ENCODE assay signal across 10 cellular contexts in genomic region chr2:25671622-25672021, GRCh38. TPM values are rescaled to one million over a fixed set of nuclear protein-coding genes. Genes with fewer than 3 reads are reported as not detected.
A peak's percentile ranks its signal among the peaks of the same experiment; 100 is the strongest.
DNase-seq lines count a peak whose midpoint lies in the region; ATAC-seq and TF ChIP-seq lines count a peak whose summit lies in the region.
"Had no signal": no experiment of that assay in that cellular context is flagged by ENCODE, and none has a peak within 500 bp of the region (broad histone marks: within the 10 kb centered on the region; RNA-seq: fewer than 3 reads in every experiment).

No MANE protein-coding gene starts in this region.

- H3K36me3 ChIP-seq in CD8-positive, alpha-beta memory T cell (ENCODE audit: insufficient read depth, low read length) = no peaks in the 10 kb centered on the region
- H3K36me3 ChIP-seq in body of pancreas (replicated peaks in 1 of 2; ENCODE audit: insufficient read depth in 1 of 2, low read depth in 2 of 2) (no peaks in the 10 kb centered on the region), spleen (no peaks in the 10 kb centered on the region)

- H3K4me1 Mint-ChIP-seq in CD8-positive, alpha-beta memory T cell = peaks cover 21 to 37% (median 33%) of the 10 kb centered on the region in 3 donors
- H3K4me1 Mint-ChIP-seq in IgD-negative memory B cell (peaks cover 10 to 13% (median 11%) of the 10 kb centered on the region in 3 donors), nephron (peaks cover 5% of the 10 kb centered on the region)

- no peak for TF ChIP-seq CTCF in body of pancreas (IDR thresholded peaks at IDR 0.05)
- TF ChIP-seq CTCF in nephron (IDR thresholded peaks at IDR 0.05; ENCODE audit: unreplicated experiment in 3 of 3) = no peak
- TF ChIP-seq CTCF in spleen (IDR thresholded peaks at IDR 0.05 in 8 of 11, conservative IDR thresholded peaks at IDR 0.05 in 3 of 11) = no peak
- no peak for TF ChIP-seq CTCF in foreskin fibroblast (IDR thresholded peaks at IDR 0.05; ENCODE audit: low read depth, low read length)

- ATAC-seq in body of pancreas (no peak), HG03025 (IDR thresholded peaks at IDR 0.05; ENCODE audit: low FRiP score, unreplicated experiment) (no peak)

- peaks cover 0 to 1% of the 10 kb centered on the region in 2 donors for H3K27me3 Mint-ChIP-seq in CD8-positive, alpha-beta memory T cell
- H3K27me3 Mint-ChIP-seq in IgD-negative memory B cell (peaks cover 6% of the 10 kb centered on the region), nephron (ENCODE audit: low read depth) (peaks cover 22% of the 10 kb centered on the region)

- 25 to 29% methylated on average over 2 of the region's 2 CpGs for WGBS in body of pancreas, 2 donors
- 93 to 100% (median 99%) methylated on average over 2 of the region's 2 CpGs for WGBS in spleen, 5 donors

- H3K9me3 Mint-ChIP-seq in CD8-positive, alpha-beta memory T cell = no peaks in the 10 kb centered on the region
- H3K9me3 Mint-ChIP-seq in IgD-negative memory B cell (no peaks in the 10 kb centered on the region), nephron (peaks cover 3% of the 10 kb centered on the region)

- H3K9me3 ChIP-seq in CD8-positive, alpha-beta memory T cell (ENCODE audit: low read length) = no peaks in the 10 kb centered on the region
- H3K9me3 ChIP-seq in body of pancreas (no peaks in the 10 kb centered on the region), spleen (no peaks in the 10 kb centered on the region)

- H3K27me3 ChIP-seq in CD8-positive, alpha-beta memory T cell (ENCODE audit: insufficient read depth, low read length, poor library complexity, severe bottlenecking) = no peaks in the 10 kb centered on the region
- H3K27me3 ChIP-seq in body of pancreas (no peaks in the 10 kb centered on the region), spleen (replicated peaks in 1 of 7) (no peaks in the 10 kb centered on the region)

- TF ChIP-seq POLR2A in body of pancreas (IDR thresholded peaks at IDR 0.05) = no peak
- TF ChIP-seq POLR2A in spleen (IDR thresholded peaks at IDR 0.05) = no peak

- CTCF ChIA-PET in CD8-positive, alpha-beta memory T cell (lab: Charles Lee) = no interaction called here

- no peak overlapping the region for H3K27ac ChIP-seq in CD8-positive, alpha-beta memory T cell (ENCODE audit: low read depth, low read length)
- peak overlapping the region in 2 of 4 donors; percentile 9 to 50 for H3K27ac ChIP-seq in body of pancreas
- no peak overlapping the region for H3K27ac ChIP-seq in spleen

- H3K4me3 Mint-ChIP-seq in CD8-positive, alpha-beta memory T cell = peak overlapping the region; percentile 45 to 93 (median 85)
- H3K4me3 Mint-ChIP-seq in IgD-negative memory B cell = peak overlapping the region; percentile 82 to 89 (median 84)
- peak overlapping the region; percentile 75 to 86 (median 86) for H3K4me3 Mint-ChIP-seq in nephron

- H3K4me1 ChIP-seq in CD8-positive, alpha-beta memory T cell (ENCODE audit: insufficient read depth, low read length) = peaks cover 18% of the 10 kb centered on the region
- H3K4me1 ChIP-seq in body of pancreas = peaks cover 25% of the 10 kb centered on the region
- peaks cover 3 to 31% (median 20%) of the 10 kb centered on the region in 6 donors for H3K4me1 ChIP-seq in spleen

- intact Hi-C loops in body of pancreas (cut with DNase I) = no loop called here
- intact Hi-C loops in spleen (cut with DNase I; ENCODE audit: low total_unique reads) = no loop called here

- H3K36me3 Mint-ChIP-seq in CD8-positive, alpha-beta memory T cell = peaks cover 0 to 2% (median 0%) of the 10 kb centered on the region in 3 donors
- H3K36me3 Mint-ChIP-seq in IgD-negative memory B cell = no peaks in the 10 kb centered on the region
- H3K36me3 Mint-ChIP-seq in nephron (ENCODE audit: low read depth) = no peaks in the 10 kb centered on the region

- POLR2A ChIA-PET in CD8-positive, alpha-beta memory T cell (lab: Charles Lee) = interaction anchor here (0.5 to 0.7 kb wide), 3 partner anchors 42 to 696 kb away, joined by 3 to 11 read pairs (median 6); no protein-coding TSS in a partner anchor

- no peak overlapping the region for H3K4me3 ChIP-seq in CD8-positive, alpha-beta memory T cell (ENCODE audit: low read length)
- H3K4me3 ChIP-seq in body of pancreas (no peak overlapping the region), spleen (no peak overlapping the region), foreskin fibroblast (ENCODE audit: low read depth in 1 of 2, low read length in 2 of 2) (no peak overlapping the region)

- no peak for DNase-seq in CD8-positive, alpha-beta memory T cell
- DNase-seq in body of pancreas = peak in 3 of 4 donors; percentile 18 to 50 (median 23)
- DNase-seq in cortex of kidney (lab: John Stamatoyannopoulos, UW) = no peak
- DNase-seq in spleen = no peak
- no peak for DNase-seq in foreskin fibroblast
- DNase-seq: islet precursor cell, NCI-H1048 had no signal

- H3K27ac Mint-ChIP-seq in CD8-positive, alpha-beta memory T cell = peak overlapping the region in 4 of 8 donors; percentile 27 to 81 (median 42)
- H3K27ac Mint-ChIP-seq in IgD-negative memory B cell = peak overlapping the region in 2 of 3 donors; percentile 35 to 64
- no peak overlapping the region for H3K27ac Mint-ChIP-seq in nephron

RNA-seq across cellular contexts. Expression of gene DTNB, which starts 1.8 kb away (rescaled TPM):
- 10 to 100 TPM; 15.2 to 16.8 TPM for total RNA-seq in CD8-positive, alpha-beta memory T cell
- polyA plus RNA-seq in CD8-positive, alpha-beta memory T cell = 19.4 TPM
- polyA plus RNA-seq in IgD-negative memory B cell (16.5 TPM), spleen (1 to 10 TPM; 4.5 to 7.5 (median 5.3) TPM)
- total RNA-seq in body of pancreas (10 to 100 TPM; 17.8 to 22.6 TPM), spleen (10 to 100 TPM; 13.7 to 28.9 (median 23.9) TPM)

Comparison
In these comparisons a context has a peak if more than half of its experiments do, and no peak if none do; other contexts are left out.
1. DNase-seq: peak in body of pancreas (3 of 4); none in CD8-positive, alpha-beta memory T cell (0 of 5), cortex of kidney (single experiment), spleen (single experiment) and foreskin fibroblast (0 of 2).
2. H3K27ac Mint-ChIP-seq: peak in IgD-negative memory B cell (2 of 3); none in nephron (0 of 3).
3. Peak in every context shown above with its lines, with median percentiles within 50 percentile points of each other: H3K4me3 Mint-ChIP-seq.